In the genomic region with DNA sequence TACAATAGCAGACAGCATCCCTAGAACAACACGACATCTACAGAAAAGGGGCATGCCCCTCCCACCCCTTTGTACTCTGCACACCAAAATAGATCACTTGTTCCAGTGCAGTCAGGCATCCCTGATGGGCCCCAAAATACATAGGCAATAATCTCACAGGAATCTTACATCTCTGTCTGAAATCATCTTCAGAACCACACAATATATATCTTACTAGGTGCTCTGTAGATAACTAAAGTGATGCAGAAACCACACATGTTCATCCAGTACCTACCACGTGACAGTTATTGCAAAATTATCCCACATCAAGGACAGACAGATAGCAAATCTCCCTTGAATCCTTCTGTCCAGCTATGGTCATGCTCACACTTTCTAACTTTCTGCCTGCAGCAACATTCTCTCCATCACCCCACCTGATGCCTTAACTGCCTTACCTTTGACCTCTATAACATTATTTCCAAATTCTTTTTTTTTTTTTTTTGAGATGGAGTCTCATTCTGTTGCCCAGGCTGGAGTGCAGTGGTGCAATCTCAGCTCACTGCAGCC, we compare ENCODE assay signal across 1 cellular context.
TF ChIP-seq lines count a peak whose summit lies in the region.

No MANE protein-coding gene starts in this region.

TF ChIP-seq in K562, 482 proteins besides CTCF, POLR2A, EP300 and RAD21 (continued from another document and continues in another):
- TF ChIP-seq ZNF408 (CRISPR knock-in tag; IDR thresholded peaks at IDR 0.05; ENCODE audit: low read depth) (no peak), TBP (optimal IDR thresholded peaks at IDR 0.05; ENCODE audit: low read depth, low read length) (no peak), BRF1 (IDR thresholded peaks at IDR 0.05; ENCODE audit: borderline replicate concordance, extremely low read depth, insufficient read length) (no peak), DMBX1 (CRISPR knock-in tag; IDR thresholded peaks at IDR 0.05; ENCODE audit: borderline replicate concordance) (no peak), NFRKB (IDR thresholded peaks at IDR 0.05; ENCODE audit: low read depth) (no peak), NFIX (CRISPR knock-in tag; IDR thresholded peaks at IDR 0.05; ENCODE audit: low read depth) (no peak), OTX1 (CRISPR knock-in tag; IDR thresholded peaks at IDR 0.05) (peak; percentile 55; the same call in 1 of the 2 replicates), ZNF561 (CRISPR knock-in tag; conservative IDR thresholded peaks at IDR 0.05) (no peak), ZNF239 (CRISPR knock-in tag; IDR thresholded peaks at IDR 0.05) (0 out of 2 replicates have a peak, but pooled peaks have one; percentile 15), TARDBP (IDR thresholded peaks at IDR 0.05) (no peak), NCOA2 (IDR thresholded peaks at IDR 0.05; ENCODE audit: partially characterized antibody in 2 of 2) (no peak), JUNB (CRISPR knock-in tag; conservative IDR thresholded peaks at IDR 0.05) (no peak), MAFK (IDR thresholded peaks at IDR 0.05; ENCODE audit: low read length) (no peak), ARID2 (IDR thresholded peaks at IDR 0.05) (no peak), MEIS2 (IDR thresholded peaks at IDR 0.05; ENCODE audit: partially characterized antibody) (peak; percentile 18), ZNF764 (CRISPR knock-in tag; IDR thresholded peaks at IDR 0.05; ENCODE audit: low read depth) (no peak), NELFE (IDR thresholded peaks at IDR 0.05; ENCODE audit: insufficient read depth, insufficient read length) (no peak), PRMT5 (CRISPR knock-in tag; IDR thresholded peaks at IDR 0.05) (no peak), CREBBP (IDR thresholded peaks at IDR 0.05; ENCODE audit: low read depth, low read length) (no peak), SREBF1 (IDR thresholded peaks at IDR 0.05; ENCODE audit: borderline replicate concordance, low read depth, low read length) (no peak), ZNF407 (IDR thresholded peaks at IDR 0.05; ENCODE audit: low read depth) (no peak), HNRNPLL (IDR thresholded peaks at IDR 0.05; ENCODE audit: low read depth, low read length, poor library complexity, severe bottlenecking) (no peak), ZNF232 (CRISPR knock-in tag; IDR thresholded peaks at IDR 0.05) (no peak), CHCHD3 (CRISPR knock-in tag; IDR thresholded peaks at IDR 0.05) (no peak), EWSR1 (IDR thresholded peaks at IDR 0.05; ENCODE audit: borderline replicate concordance, low read depth, partially characterized antibody) (no peak), ZNF384 (IDR thresholded peaks at IDR 0.05; ENCODE audit: low read depth, low read length) (no peak), MECOM (CRISPR knock-in tag; IDR thresholded peaks at IDR 0.05) (peak; percentile 29; the same call in 1 of the 2 replicates), RFX5 (IDR thresholded peaks at IDR 0.05; ENCODE audit: low read depth, low read length) (no peak), FOXJ3 (CRISPR knock-in tag; IDR thresholded peaks at IDR 0.05) (no peak), ZNF695 (CRISPR knock-in tag; IDR thresholded peaks at IDR 0.05) (no peak), TBL1XR1 (IDR thresholded peaks at IDR 0.05; ENCODE audit: low read length in 2 of 2) (no peak), DPF2 (IDR thresholded peaks at IDR 0.05) (no peak; the same call in 1 of the 2 replicates), ZZZ3 (IDR thresholded peaks at IDR 0.05) (no peak), CLOCK (CRISPR knock-in tag; IDR thresholded peaks at IDR 0.05; ENCODE audit: borderline replicate concordance) (peak; percentile 85), GABPB1 (CRISPR knock-in tag; IDR thresholded peaks at IDR 0.05) (no peak), MTF1 (CRISPR knock-in tag; IDR thresholded peaks at IDR 0.05; ENCODE audit: borderline replicate concordance) (no peak), CBFA2T3 (IDR thresholded peaks at IDR 0.05) (no peak), XRCC3 (IDR thresholded peaks at IDR 0.05) (no peak), FOXA3 (CRISPR knock-in tag; conservative IDR thresholded peaks at IDR 0.05 in 1 of 2, IDR thresholded peaks at IDR 0.05 in 1 of 2) (no peak), MTA1 (IDR thresholded peaks at IDR 0.05; ENCODE audit: borderline replicate concordance) (no peak; the same call in 1 of the 2 replicates), TEAD1 (CRISPR knock-in tag; IDR thresholded peaks at IDR 0.05) (0 out of 4 replicates have a peak, but pooled peaks of 1 of the 2 experiments have one; percentile 32), ZNF347 (CRISPR knock-in tag; IDR thresholded peaks at IDR 0.05; ENCODE audit: low read depth) (no peak), ZNF436 (CRISPR knock-in tag; IDR thresholded peaks at IDR 0.05) (no peak), MAFF (IDR thresholded peaks at IDR 0.05; ENCODE audit: low read length) (no peak), GTF2F1 (IDR thresholded peaks at IDR 0.05; ENCODE audit: low read depth, low read length) (no peak), GTF2A2 (tag; IDR thresholded peaks at IDR 0.05) (no peak), NFXL1 (CRISPR knock-in tag; IDR thresholded peaks at IDR 0.05) (no peak), MLLT1 (IDR thresholded peaks at IDR 0.05) (no peak), PCBP1 (IDR thresholded peaks at IDR 0.05; ENCODE audit: low read depth, low read length, poor library complexity, severe bottlenecking) (no peak)
- TF ChIP-seq, protein P1, sequence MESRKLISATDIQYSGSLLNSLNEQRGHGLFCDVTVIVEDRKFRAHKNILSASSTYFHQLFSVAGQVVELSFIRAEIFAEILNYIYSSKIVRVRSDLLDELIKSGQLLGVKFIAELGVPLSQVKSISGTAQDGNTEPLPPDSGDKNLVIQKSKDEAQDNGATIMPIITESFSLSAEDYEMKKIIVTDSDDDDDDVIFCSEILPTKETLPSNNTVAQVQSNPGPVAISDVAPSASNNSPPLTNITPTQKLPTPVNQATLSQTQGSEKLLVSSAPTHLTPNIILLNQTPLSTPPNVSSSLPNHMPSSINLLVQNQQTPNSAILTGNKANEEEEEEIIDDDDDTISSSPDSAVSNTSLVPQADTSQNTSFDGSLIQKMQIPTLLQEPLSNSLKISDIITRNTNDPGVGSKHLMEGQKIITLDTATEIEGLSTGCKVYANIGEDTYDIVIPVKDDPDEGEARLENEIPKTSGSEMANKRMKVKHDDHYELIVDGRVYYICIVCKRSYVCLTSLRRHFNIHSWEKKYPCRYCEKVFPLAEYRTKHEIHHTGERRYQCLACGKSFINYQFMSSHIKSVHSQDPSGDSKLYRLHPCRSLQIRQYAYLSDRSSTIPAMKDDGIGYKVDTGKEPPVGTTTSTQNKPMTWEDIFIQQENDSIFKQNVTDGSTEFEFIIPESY (CRISPR knock-in tag; IDR thresholded peaks at IDR 0.05) = no peak
- TF ChIP-seq, protein P2, sequence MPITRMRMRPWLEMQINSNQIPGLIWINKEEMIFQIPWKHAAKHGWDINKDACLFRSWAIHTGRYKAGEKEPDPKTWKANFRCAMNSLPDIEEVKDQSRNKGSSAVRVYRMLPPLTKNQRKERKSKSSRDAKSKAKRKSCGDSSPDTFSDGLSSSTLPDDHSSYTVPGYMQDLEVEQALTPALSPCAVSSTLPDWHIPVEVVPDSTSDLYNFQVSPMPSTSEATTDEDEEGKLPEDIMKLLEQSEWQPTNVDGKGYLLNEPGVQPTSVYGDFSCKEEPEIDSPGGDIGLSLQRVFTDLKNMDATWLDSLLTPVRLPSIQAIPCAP (CRISPR knock-in tag; IDR thresholded peaks at IDR 0.05; ENCODE audit: borderline replicate concordance) = no peak
- TF ChIP-seq, protein P3, sequence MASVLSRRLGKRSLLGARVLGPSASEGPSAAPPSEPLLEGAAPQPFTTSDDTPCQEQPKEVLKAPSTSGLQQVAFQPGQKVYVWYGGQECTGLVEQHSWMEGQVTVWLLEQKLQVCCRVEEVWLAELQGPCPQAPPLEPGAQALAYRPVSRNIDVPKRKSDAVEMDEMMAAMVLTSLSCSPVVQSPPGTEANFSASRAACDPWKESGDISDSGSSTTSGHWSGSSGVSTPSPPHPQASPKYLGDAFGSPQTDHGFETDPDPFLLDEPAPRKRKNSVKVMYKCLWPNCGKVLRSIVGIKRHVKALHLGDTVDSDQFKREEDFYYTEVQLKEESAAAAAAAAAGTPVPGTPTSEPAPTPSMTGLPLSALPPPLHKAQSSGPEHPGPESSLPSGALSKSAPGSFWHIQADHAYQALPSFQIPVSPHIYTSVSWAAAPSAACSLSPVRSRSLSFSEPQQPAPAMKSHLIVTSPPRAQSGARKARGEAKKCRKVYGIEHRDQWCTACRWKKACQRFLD (CRISPR knock-in tag; IDR thresholded peaks at IDR 0.05) = no peak
- TF ChIP-seq, protein P4, sequence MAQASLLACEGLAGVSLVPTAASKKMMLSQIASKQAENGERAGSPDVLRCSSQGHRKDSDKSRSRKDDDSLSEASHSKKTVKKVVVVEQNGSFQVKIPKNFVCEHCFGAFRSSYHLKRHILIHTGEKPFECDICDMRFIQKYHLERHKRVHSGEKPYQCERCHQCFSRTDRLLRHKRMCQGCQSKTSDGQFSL (CRISPR knock-in tag; IDR thresholded peaks at IDR 0.05) = no peak
- TF ChIP-seq, protein P4 (tag; IDR thresholded peaks at IDR 0.05) = no peak
